25 cellular contexts compared by ENCODE assay signal in genomic region chr6:83846291-83846690, GRCh38. TPM values are rescaled to one million over a fixed set of nuclear protein-coding genes. Genes with fewer than 3 reads are reported as not detected.
"Had no signal": no experiment of that assay in that cellular context is flagged by ENCODE, and none has a peak within 500 bp of the region (broad histone marks: within the 10 kb centered on the region; RNA-seq: fewer than 3 reads in every experiment).

No MANE protein-coding gene starts in this region.

- H3K4me2 ChIP-seq: KMS-11, SK-N-SH had no signal

- H3K9ac ChIP-seq: KMS-11, SK-N-SH had no signal

- FAIRE-seq: HTR-8/SVneo had no signal

- H3K27ac ChIP-seq: HL-60, KMS-11, RWPE1 had no signal

- ATAC-seq: Panc1, PC-3, T-cell had no signal

- DNase-seq: Kasumi-1, MM.1S, NCI-H1092 treated with DMSO at 0.1 percent for 48 hours, NCI-H1436, NCI-H187, NCI-H2029, NCI-H2081 treated with DMSO at 0.1 percent for 48 hours, NCI-H2171, NCI-H226, NCI-H446 treated with DMSO at 0.1 percent for 48 hours, NCI-H510A treated with DMSO at 0.1 percent for 48 hours, NCI-H526, NCI-H774, PC-3, SHP77, SK-N-SH, SW 1271, T-cell had no signal

- H3K9me3 ChIP-seq: SK-N-SH had no signal

RNA-seq across cellular contexts. Expression of gene RIPPLY2, which starts 6.9 kb away (rescaled TPM):
- total RNA-seq: M059J, OCI-LY7, PC-3, T-cell had no signal
